Comparison of ENCODE assay signal across 9 cellular contexts in genomic region chr1:204480515-204480914, GRCh38. TPM values are rescaled to one million over a fixed set of nuclear protein-coding genes. Genes with fewer than 3 reads are reported as not detected.
DNase-seq lines count a peak whose midpoint lies in the region; ATAC-seq and TF ChIP-seq lines count a peak whose summit lies in the region.
"Had no signal": no experiment of that assay in that cellular context is flagged by ENCODE, and none has a peak within 500 bp of the region (broad histone marks: within the 10 kb centered on the region; RNA-seq: fewer than 3 reads in every experiment).

No MANE protein-coding gene starts in this region.

- no peaks in the 10 kb centered on the region for H4K20me1 ChIP-seq in H9 (ENCODE audit: control insufficient read depth, insufficient read depth, insufficient read length)

- DNase-seq in activated naive CD4-positive, alpha-beta T cell treated with anti-CD3 and anti-CD28 coated beads for 36 hours, result peak; percentile 21
- DNase-seq in activated naive CD4-positive, alpha-beta T cell (lab: John Stamatoyannopoulos, UW), result no peak
- DNase-seq in kidney glomerular epithelial cell (lab: John Stamatoyannopoulos, UW) (no peak), H9 (no peak)
- DNase-seq: NCI-H2029 had no signal

- H3K9me3 Mint-ChIP-seq in activated naive CD4-positive, alpha-beta T cell treated with anti-CD3 and anti-CD28 coated beads for 36 hours, result no peaks in the 10 kb centered on the region
- H3K9me3 Mint-ChIP-seq in H9, result no peaks in the 10 kb centered on the region

- intact Hi-C loops in activated naive CD4-positive, alpha-beta T cell treated with anti-CD3 and anti-CD28 coated beads for 36 hours (cut with micrococcal nuclease), result no loop called here

- no peak overlapping the region for H3K27ac Mint-ChIP-seq in activated naive CD4-positive, alpha-beta T cell treated with anti-CD3 and anti-CD28 coated beads for 36 hours
- H3K27ac Mint-ChIP-seq in H9, result peak overlapping the region in 1 of 3 experiments; percentile 93; a peak in 1 of 7 replicates

- CTCF ChIA-PET in activated naive CD4-positive, alpha-beta T cell treated with anti-CD3 and anti-CD28 coated beads for 36 hours (lab: Charles Lee), result interaction anchor here (0.6 to 5.3 kb wide), 5 partner anchors 10 to 50 kb away, joined by 4 to 38 read pairs (median 7); partner anchors contain the start of gene PIK3C2B

- no peak overlapping the region for H2BK12ac ChIP-seq in H9 (ENCODE audit: insufficient read length, low read depth, low read length)

- no peak overlapping the region for H3K9ac ChIP-seq in subcutaneous abdominal adipose tissue (ENCODE audit: low read length in 5 of 5)
- no peak overlapping the region for H3K9ac ChIP-seq in H9 (ENCODE audit: extremely low read depth, insufficient read length, low read length)

- H2BK20ac ChIP-seq in H9 (ENCODE audit: low read depth, low read length, poor library complexity, severe bottlenecking), result no peak overlapping the region

- H3K23me2 ChIP-seq in H9 (ENCODE audit: insufficient read length, low read depth, low read length, poor library complexity, severe bottlenecking), result no peaks in the 10 kb centered on the region

- H3K4me1 Mint-ChIP-seq in activated naive CD4-positive, alpha-beta T cell treated with anti-CD3 and anti-CD28 coated beads for 36 hours (ENCODE audit: low read depth), result peaks cover 63% of the 10 kb centered on the region
- peaks cover 37 to 46% of the 10 kb centered on the region in 2 experiments for H3K4me1 Mint-ChIP-seq in H9

- no peak overlapping the region for H3K4me2 ChIP-seq in H9 (ENCODE audit: insufficient read depth, insufficient read length, low read length)

- TF ChIP-seq CTCF in VCaP (conservative IDR thresholded peaks at IDR 0.05), result no peak
- no peak for TF ChIP-seq CTCF in H9 (conservative IDR thresholded peaks at IDR 0.05)

- peaks cover 7% of the 10 kb centered on the region for H3K36me3 Mint-ChIP-seq in activated naive CD4-positive, alpha-beta T cell treated with anti-CD3 and anti-CD28 coated beads for 36 hours (ENCODE audit: low read depth)
- no peaks in the 10 kb centered on the region for H3K36me3 Mint-ChIP-seq in H9 (ENCODE audit: insufficient read depth in 1 of 3, low read depth in 3 of 3)

- H3K36me3 ChIP-seq in subcutaneous abdominal adipose tissue (ENCODE audit: control insufficient read depth in 5 of 5, insufficient read depth in 5 of 5, low read length in 5 of 5), result peaks cover 0 to 3% (median 0%) of the 10 kb centered on the region in 5 donors

- H3K56ac ChIP-seq in H9 (ENCODE audit: insufficient read length, low read depth, low read length), result no peak overlapping the region

- no peak overlapping the region for H2BK5ac ChIP-seq in H9 (ENCODE audit: insufficient read length, low read length)

- H3K27me3 Mint-ChIP-seq in activated naive CD4-positive, alpha-beta T cell treated with anti-CD3 and anti-CD28 coated beads for 36 hours (ENCODE audit: low read depth), result no peaks in the 10 kb centered on the region
- no peaks in the 10 kb centered on the region for H3K27me3 Mint-ChIP-seq in H9 (ENCODE audit: low read depth)

- H3K23ac ChIP-seq in H9 (ENCODE audit: insufficient read length, low read depth, low read length), result no peak overlapping the region

- no peak overlapping the region for H3K14ac ChIP-seq in H9 (ENCODE audit: insufficient read depth, low read length)

- H2BK120ac ChIP-seq in H9 (ENCODE audit: low read depth, low read length, poor library complexity, severe bottlenecking), result no peak overlapping the region

- H3K4me1 ChIP-seq in subcutaneous abdominal adipose tissue (ENCODE audit: control insufficient read depth in 5 of 5, insufficient read depth in 5 of 5, low read length in 5 of 5) (peaks cover 27 to 95% (median 87%) of the 10 kb centered on the region in 5 donors), H9 (ENCODE audit: insufficient read depth, low read length) (peaks cover 3% of the 10 kb centered on the region; the same call in 1 of the 2 replicates)

- no peaks in the 10 kb centered on the region for H3K79me2 ChIP-seq in H9 (ENCODE audit: insufficient read depth, low read length)

- H2BK15ac ChIP-seq in H9 (ENCODE audit: low read depth, low read length), result no peak overlapping the region

- H3K4me3 ChIP-seq in subcutaneous abdominal adipose tissue (ENCODE audit: low read depth in 1 of 5, low read length in 5 of 5), result no peak overlapping the region

- H3K27ac ChIP-seq in VCaP (peak overlapping the region; percentile 62), subcutaneous abdominal adipose tissue (ENCODE audit: low read depth, low read length) (peak overlapping the region; percentile 57), H9 (ENCODE audit: insufficient read length, low read depth, low read length) (no peak overlapping the region)

- no peak overlapping the region for H3K4me3 Mint-ChIP-seq in activated naive CD4-positive, alpha-beta T cell treated with anti-CD3 and anti-CD28 coated beads for 36 hours
- H3K4me3 Mint-ChIP-seq in H9, result no peak overlapping the region

- H4K8ac ChIP-seq in H9 (replicated peaks; ENCODE audit: insufficient read length, low read depth, low read length), result no peak overlapping the region

- H4K5ac ChIP-seq in H9 (ENCODE audit: insufficient read length, low read depth, low read length), result no peak overlapping the region

- H3K4ac ChIP-seq in H9 (ENCODE audit: low read depth, low read length), result no peak overlapping the region

- H3T11ph ChIP-seq in H9 (ENCODE audit: low read length), result no peak overlapping the region

- H3K27me3 ChIP-seq in subcutaneous abdominal adipose tissue (ENCODE audit: control insufficient read depth in 5 of 5, insufficient read depth in 4 of 5, low read length in 5 of 5) (no peaks in the 10 kb centered on the region), H9 (ENCODE audit: insufficient read depth, low read length) (no peaks in the 10 kb centered on the region)

- no peak overlapping the region for H4K91ac ChIP-seq in H9 (ENCODE audit: insufficient read length, low read depth, low read length)

- no peaks in the 10 kb centered on the region for H3K79me1 ChIP-seq in H9 (ENCODE audit: insufficient read depth, low read depth, low read length, poor library complexity, severe bottlenecking)

- H3K9me3 ChIP-seq in subcutaneous abdominal adipose tissue (ENCODE audit: control insufficient read depth in 5 of 5, low read length in 5 of 5) (no peaks in the 10 kb centered on the region), H9 (ENCODE audit: control insufficient read depth, low read depth, low read length) (no peaks in the 10 kb centered on the region)

- WGBS in H9 (ENCODE audit: extremely low coverage, insufficient read length, low lambda C conversion rate), result no CpG with 5 or more reads among the region's 8 CpGs

- H2AFZ ChIP-seq in H9 (ENCODE audit: low read length), result no peak overlapping the region

- no peak overlapping the region for H2AK5ac ChIP-seq in H9 (ENCODE audit: insufficient read length, low read length)

- ATAC-seq in HG02759 (IDR thresholded peaks at IDR 0.05; ENCODE audit: unreplicated experiment) (peak; percentile 85), HG02870 (IDR thresholded peaks at IDR 0.05; ENCODE audit: unreplicated experiment) (no peak)

- no peak overlapping the region for H3K18ac ChIP-seq in H9 (ENCODE audit: insufficient read length, low read depth, low read length)

RNA-seq across cellular contexts. Expression of gene PIK3C2B, which starts 14.1 kb away (rescaled TPM):
- total RNA-seq in activated naive CD4-positive, alpha-beta T cell treated with anti-CD3 and anti-CD28 coated beads for 36 hours, result 10 to 100 TPM; 61.0 to 65.4 TPM
- 13.1 and 13.2 TPM in 2 replicates for total RNA-seq in H9 (2021)

RNA-seq across cellular contexts. Expression of gene MDM4, which starts 35.7 kb away (rescaled TPM):
- 100 to 1,000 TPM; 109 TPM for total RNA-seq in activated naive CD4-positive, alpha-beta T cell treated with anti-CD3 and anti-CD28 coated beads for 36 hours
- 47.2 and 49.6 TPM in 2 replicates for total RNA-seq in H9 (2021)
